Comparison of ENCODE assay signal across 24 cellular contexts in genomic region chr2:232575404-232575746, GRCh38. TPM values are rescaled to one million over a fixed set of nuclear protein-coding genes. Genes with fewer than 3 reads are reported as not detected.
DNase-seq lines count a peak whose midpoint lies in the region; ATAC-seq, FAIRE-seq and TF ChIP-seq lines count a peak whose summit lies in the region.
"Had no signal": no experiment of that assay in that cellular context is flagged by ENCODE, and none has a peak within 500 bp of the region (broad histone marks: within the 10 kb centered on the region; RNA-seq: fewer than 3 reads in every experiment).

No MANE protein-coding gene starts in this region.

- POLR2A ChIA-PET in RWPE1 (lab: Yijun Ruan, JAX; ENCODE audit: low non-redundant PET): no interaction called here

- 80% methylated on average over 1 of the region's 1 CpG for WGBS in right lobe of liver (ENCODE audit: insufficient coverage, low coverage, low lambda C conversion rate, missing lambda C conversion rate)
- 100% methylated on average over 1 of the region's 1 CpG for WGBS in esophagus squamous epithelium, 2 donors

- TF ChIP-seq CTCF in RWPE1 (conservative IDR thresholded peaks at IDR 0.05; ENCODE audit: low read depth) (no peak), astrocyte (IDR thresholded peaks at IDR 0.05; ENCODE audit: insufficient read depth, low read depth, low read length) (no peak), right lobe of liver (IDR thresholded peaks at IDR 0.05) (no peak), gastrocnemius medialis (IDR thresholded peaks at IDR 0.05 in 4 of 5, conservative IDR thresholded peaks at IDR 0.05 in 1 of 5) (no peak), esophagus squamous epithelium (IDR thresholded peaks at IDR 0.05) (no peak)

- FAIRE-seq in astrocyte (lab: Jason Lieb, UNC): no peak
- FAIRE-seq: A204.1, G401.6, GM12878, GM19239, H1 had no signal

- ATAC-seq in right lobe of liver: no peak
- ATAC-seq in gastrocnemius medialis: no peak
- ATAC-seq in HG02885 (IDR thresholded peaks at IDR 0.05; ENCODE audit: poor library complexity, unreplicated experiment): no peak
- no peak for ATAC-seq in GM21717 (IDR thresholded peaks at IDR 0.05; ENCODE audit: unreplicated experiment)
- ATAC-seq: CD8-positive, alpha-beta T cell; GM12878 had no signal

- H3K27ac Mint-ChIP-seq in astrocyte (ENCODE audit: unreplicated experiment): peak overlapping the region; percentile 41
- H3K27ac Mint-ChIP-seq: B cell; CD8-positive, alpha-beta T cell had no signal

- peak overlapping the region; percentile 50 for H3K4me3 Mint-ChIP-seq in astrocyte (ENCODE audit: unreplicated experiment)
- H3K4me3 Mint-ChIP-seq: B cell; CD4-positive, CD25-positive, alpha-beta regulatory T cell; CD8-positive, alpha-beta T cell had no signal

- no peak overlapping the region for H2AFZ ChIP-seq in astrocyte (ENCODE audit: low read depth, low read length)

- H3K9me3 ChIP-seq in astrocyte (ENCODE audit: insufficient read depth, low read depth, low read length) (no peaks in the 10 kb centered on the region), right lobe of liver (no peaks in the 10 kb centered on the region), gastrocnemius medialis (no peaks in the 10 kb centered on the region), esophagus squamous epithelium (no peaks in the 10 kb centered on the region)
- H3K9me3 ChIP-seq: BLaER1, Caco-2 had no signal

- H3K4me2 ChIP-seq in astrocyte (ENCODE audit: low read length): no peak overlapping the region

- no peaks in the 10 kb centered on the region for H3K27me3 Mint-ChIP-seq in astrocyte (ENCODE audit: low read depth, unreplicated experiment)
- H3K27me3 Mint-ChIP-seq: B cell; CD4-positive, CD25-positive, alpha-beta regulatory T cell had no signal

- peak overlapping the region; percentile 82 for H3K27ac ChIP-seq in RWPE1
- H3K27ac ChIP-seq in astrocyte (ENCODE audit: low read depth, low read length): no peak overlapping the region
- H3K27ac ChIP-seq in right lobe of liver: peak overlapping the region; percentile 66 to 77 (median 70)
- H3K27ac ChIP-seq in gastrocnemius medialis: peak overlapping the region; percentile 85 to 93 (median 88)
- no peak overlapping the region for H3K27ac ChIP-seq in esophagus squamous epithelium
- H3K27ac ChIP-seq: 22Rv1, BLaER1, C4-2B had no signal

- peaks cover 7% of the 10 kb centered on the region for H3K36me3 ChIP-seq in astrocyte (ENCODE audit: insufficient read depth, low read length)
- no peaks in the 10 kb centered on the region for H3K36me3 ChIP-seq in right lobe of liver
- peaks cover 0 to 13% of the 10 kb centered on the region in 2 donors for H3K36me3 ChIP-seq in gastrocnemius medialis
- H3K36me3 ChIP-seq in esophagus squamous epithelium: peaks cover 0 to 98% (median 9%) of the 10 kb centered on the region in 3 donors

- peaks cover 19% of the 10 kb centered on the region for H3K36me3 Mint-ChIP-seq in astrocyte (ENCODE audit: low read depth, unreplicated experiment)

- TF ChIP-seq POLR2A in right lobe of liver (IDR thresholded peaks at IDR 0.05) (no peak), gastrocnemius medialis (IDR thresholded peaks at IDR 0.05) (no peak), esophagus squamous epithelium (IDR thresholded peaks at IDR 0.05) (no peak)

- H3K4me1 ChIP-seq in astrocyte (ENCODE audit: insufficient read depth, low read length): peaks cover 14% of the 10 kb centered on the region
- H3K4me1 ChIP-seq in right lobe of liver: peaks cover 0 to 78% (median 33%) of the 10 kb centered on the region in 4 donors
- H3K4me1 ChIP-seq in gastrocnemius medialis: peaks cover 52 to 80% of the 10 kb centered on the region in 2 donors
- no peaks in the 10 kb centered on the region for H3K4me1 ChIP-seq in esophagus squamous epithelium

- in situ Hi-C loops in gastrocnemius medialis (cut with MboI; ENCODE audit: low sequenced_read_pairs in 4 of 4): no loop called here

- peaks cover 6% of the 10 kb centered on the region for H4K20me1 ChIP-seq in astrocyte (ENCODE audit: insufficient read depth, low read length)
- H4K20me1 ChIP-seq: BLaER1 had no signal

- no peak overlapping the region for H3K4me3 ChIP-seq in astrocyte (ENCODE audit: insufficient read depth, low read depth, low read length)
- no peak overlapping the region for H3K4me3 ChIP-seq in right lobe of liver
- H3K4me3 ChIP-seq in gastrocnemius medialis: peak overlapping the region in 3 of 4 donors; percentile 3 to 49 (median 28)
- no peak overlapping the region for H3K4me3 ChIP-seq in esophagus squamous epithelium
- H3K4me3 ChIP-seq: BLaER1, GM12878 had no signal

- H3K9ac ChIP-seq in astrocyte (ENCODE audit: low read length): no peak overlapping the region
- H3K9ac ChIP-seq: BLaER1 had no signal

- intact Hi-C loops in right lobe of liver (cut with DNase I) (no loop called here), gastrocnemius medialis (cut with DNase I; ENCODE audit: low total_unique reads) (loop anchor here (2.0 kb wide), 2 partner anchors 13 to 25 kb away; partner anchors contain the start of genes EIF4E2 and TIGD1), esophagus squamous epithelium (cut with DNase I) (no loop called here)

- no peaks in the 10 kb centered on the region for H3K9me3 Mint-ChIP-seq in astrocyte (ENCODE audit: unreplicated experiment)
- H3K9me3 Mint-ChIP-seq: CD4-positive, CD25-positive, alpha-beta regulatory T cell; CD8-positive, alpha-beta T cell had no signal

- no peak for DNase-seq in RWPE1 (ENCODE audit: low spot score)
- DNase-seq in astrocyte (ENCODE audit: low read depth): no peak
- no peak for DNase-seq in right lobe of liver
- DNase-seq in gastrocnemius medialis: no peak
- DNase-seq in esophagus squamous epithelium (lab: John Stamatoyannopoulos, UW): no peak
- DNase-seq in NCI-H1694 treated with DMSO at 0.1 percent for 48 hours (lab: John Stamatoyannopoulos, UW): no peak
- DNase-seq: Caco-2; CD4-positive, CD25-positive, alpha-beta regulatory T cell; CD8-positive, alpha-beta T cell; DMS153; DND-41; H7; HCEC 1CT had no signal

- H3K4me1 Mint-ChIP-seq in astrocyte (ENCODE audit: low read depth, unreplicated experiment): peaks cover 29% of the 10 kb centered on the region
- H3K4me1 Mint-ChIP-seq: B cell had no signal

- no peaks in the 10 kb centered on the region for H3K79me2 ChIP-seq in astrocyte (ENCODE audit: insufficient read depth, low read length)

- no peaks in the 10 kb centered on the region for H3K27me3 ChIP-seq in astrocyte (ENCODE audit: insufficient read depth, low read length)
- H3K27me3 ChIP-seq in right lobe of liver: no peaks in the 10 kb centered on the region
- no peaks in the 10 kb centered on the region for H3K27me3 ChIP-seq in gastrocnemius medialis
- H3K27me3 ChIP-seq in esophagus squamous epithelium: no peaks in the 10 kb centered on the region
- H3K27me3 ChIP-seq: BLaER1 had no signal

- CTCF ChIA-PET in RWPE1 (lab: Yijun Ruan, JAX): no interaction called here

RNA-seq across cellular contexts. Expression of gene EIF4E2, which starts 24.9 kb away (rescaled TPM):
- total RNA-seq in astrocyte (112 and 113 TPM in 2 replicates), right lobe of liver (10 to 100 TPM; 24.3 to 47.7 (median 42.0) TPM), gastrocnemius medialis (100 to 1,000 TPM in 1 of 4 donors, 10 to 100 TPM in 3; 57.9 to 111 (median 71.2) TPM), esophagus squamous epithelium (10 to 100 TPM; 34.7 to 81.3 (median 58.0) TPM)

RNA-seq across cellular contexts. Expression of gene TIGD1, which starts 25.0 kb away (rescaled TPM):
- 6.5 and 6.7 TPM in 2 replicates for total RNA-seq in astrocyte
- total RNA-seq in right lobe of liver: 1 to 10 TPM in 3 of 6 experiments, under 1 TPM in 3; 0.68 to 1.5 (median 1.0) TPM
- 1 to 10 TPM; 1.4 to 3.0 (median 2.1) TPM for total RNA-seq in gastrocnemius medialis
- total RNA-seq in esophagus squamous epithelium: 1 to 10 TPM; 1.2 to 7.1 (median 3.2) TPM

RNA-seq across cellular contexts. Expression of gene CHRNG, which starts 35.9 kb away (rescaled TPM):
- total RNA-seq in astrocyte (not detected in 2 replicates), right lobe of liver (not detected), gastrocnemius medialis (10 to 100 TPM in 3 of 4 donors, 1 to 10 TPM in 1; 3.5 to 57.5 (median 24.6) TPM), esophagus squamous epithelium (not detected)
- total RNA-seq: B cell; Caco-2; CD4-positive, CD25-positive, alpha-beta regulatory T cell; CD8-positive, alpha-beta T cell; GM12878; H1; H7 had no signal

RNA-seq across cellular contexts. Expression of gene CHRND, which starts 49.4 kb away (rescaled TPM):
- total RNA-seq in astrocyte: not detected in 2 replicates
- total RNA-seq in right lobe of liver: not detected
- total RNA-seq in gastrocnemius medialis: 100 to 1,000 TPM in 1 of 4 donors, 10 to 100 TPM in 3; 49.1 to 119 (median 81.1) TPM
- total RNA-seq in esophagus squamous epithelium: not detected
- total RNA-seq: B cell; Caco-2; CD4-positive, CD25-positive, alpha-beta regulatory T cell; CD8-positive, alpha-beta T cell; GM12878; H1; H7 had no signal

RNA-seq across cellular contexts. Expression of gene PRSS56, which starts 55.2 kb away (rescaled TPM):
- total RNA-seq in astrocyte: not detected in 2 replicates
- total RNA-seq in right lobe of liver: under 1 TPM in 1 of 6 experiments, not detected in 5; 0.19 TPM
- total RNA-seq in gastrocnemius medialis: 1 to 10 TPM; 1.0 to 3.2 (median 2.2) TPM
- not detected for total RNA-seq in esophagus squamous epithelium
- total RNA-seq: B cell; Caco-2; CD4-positive, CD25-positive, alpha-beta regulatory T cell; CD8-positive, alpha-beta T cell; GM12878; H1; H7 had no signal

Comparison
In these comparisons a context has a peak if more than half of its experiments do, and no peak if none do; other contexts are left out.
1. H3K27ac ChIP-seq: peak in RWPE1 (single experiment), right lobe of liver (3 of 3) and gastrocnemius medialis (4 of 4); none in astrocyte (single experiment) and esophagus squamous epithelium (0 of 4).
2. H3K4me3 ChIP-seq: peak in gastrocnemius medialis (3 of 4); none in astrocyte (single experiment), right lobe of liver (0 of 3) and esophagus squamous epithelium (0 of 4).